Comparison of ENCODE assay signal across 1 cellular context in genomic region chr10:62769574-62770242, GRCh38.
TF ChIP-seq lines count a peak whose summit lies in the region.

No MANE protein-coding gene starts in this region.

TF ChIP-seq in H1, 55 proteins besides CTCF, POLR2A, EP300 and RAD21 (continued from another document):
- TF ChIP-seq BACH1 (IDR thresholded peaks at IDR 0.05; ENCODE audit: low read length) (peak; percentile 96), TCF12 (IDR thresholded peaks at IDR 0.05; ENCODE audit: low read depth, low read length) (no peak), MAFK (IDR thresholded peaks at IDR 0.05; ENCODE audit: low read depth, low read length) (peak; percentile 88), CBX5 (IDR thresholded peaks at IDR 0.05; ENCODE audit: low read depth, low read length) (no peak)
